ENCODE assay signal across 28 cellular contexts in genomic region chr19:43310221-43310620, GRCh38. TPM values are rescaled to one million over a fixed set of nuclear protein-coding genes. Genes with fewer than 3 reads are reported as not detected.
"Had no signal": no experiment of that assay in that cellular context is flagged by ENCODE, and none has a peak within 500 bp of the region (broad histone marks: within the 10 kb centered on the region; RNA-seq: fewer than 3 reads in every experiment).

No MANE protein-coding gene starts in this region.

- H3K4me1 ChIP-seq: breast epithelium had no signal

- H3K27me3 ChIP-seq: breast epithelium had no signal

- H3K27me3 Mint-ChIP-seq: activated CD4-positive, alpha-beta memory T cell treated with anti-CD3 and anti-CD28 coated beads, Interleukin-2, amount 10 ng/mL, durations not matched to agents 7 days and 5 days had no signal

- H3K4me3 ChIP-seq: breast epithelium had no signal

- H3K36me3 ChIP-seq: breast epithelium had no signal

- H3K36me3 Mint-ChIP-seq: activated naive CD4-positive, alpha-beta T cell treated with anti-CD3 and anti-CD28 coated beads, Interleukin-2, amount 50 U/mL, for 24 hours; T-cell had no signal

- H3K4me3 Mint-ChIP-seq: activated CD4-positive, alpha-beta memory T cell treated with anti-CD3 and anti-CD28 coated beads, Interleukin-2, amount 10 ng/mL, durations not matched to agents 7 days and 5 days; activated CD4-positive, alpha-beta T cell treated with anti-CD3 and anti-CD28 coated beads for 36 hours; activated naive CD4-positive, alpha-beta T cell treated with anti-CD3 and anti-CD28 coated beads, Interleukin-2, amount 50 U/mL, for 24 hours; T-cell had no signal

- H3K27ac Mint-ChIP-seq: activated CD4-positive, alpha-beta memory T cell treated with anti-CD3 and anti-CD28 coated beads, Interleukin-2, amount 10 ng/mL, durations not matched to agents 7 days and 5 days; activated CD4-positive, alpha-beta T cell treated with anti-CD3 and anti-CD28 coated beads for 36 hours; activated naive CD4-positive, alpha-beta T cell treated with anti-CD3 and anti-CD28 coated beads, Interleukin-2, amount 50 U/mL, for 24 hours; T-cell had no signal

- H3K27ac ChIP-seq: breast epithelium, VCaP had no signal

- DNase-seq: activated CD4-positive, alpha-beta memory T cell treated with anti-CD3 and anti-CD28 coated beads, Interleukin-2, amount 10 ng/mL, durations not matched to agents 7 days and 5 days; activated CD4-positive, alpha-beta T cell treated with anti-CD3 and anti-CD28 coated beads for 36 hours; activated CD4-positive, alpha-beta T cell treated with anti-CD3 and anti-CD28 coated beads, Interleukin-2, amount 50 U/mL, for 1 hour; activated naive CD4-positive, alpha-beta T cell; activated T-cell treated with anti-CD3 and anti-CD28 coated beads for 4 hours; activated T-cell treated with anti-CD3 and anti-CD28 coated beads, Interleukin-2, amount 50 U/mL, for 48 hours; aorta; central memory CD4-positive, alpha-beta T cell; Kasumi-1; NCI-H1092; NCI-H1417; NCI-H1930; NCI-H2171; NCI-H226; NCI-H526 treated with DMSO at 0.1 percent for 48 hours; RPMI8226; SHP77; T-cell; T-helper 2 cell; T1000 had no signal

- H3K9me3 Mint-ChIP-seq: activated CD4-positive, alpha-beta memory T cell treated with anti-CD3 and anti-CD28 coated beads, Interleukin-2, amount 10 ng/mL, durations not matched to agents 7 days and 5 days; activated naive CD4-positive, alpha-beta T cell treated with anti-CD3 and anti-CD28 coated beads, Interleukin-2, amount 50 U/mL, for 24 hours; T-cell had no signal

- H3K9me3 ChIP-seq: breast epithelium had no signal

- H3K4me1 Mint-ChIP-seq: activated CD4-positive, alpha-beta memory T cell treated with anti-CD3 and anti-CD28 coated beads, Interleukin-2, amount 10 ng/mL, durations not matched to agents 7 days and 5 days; activated CD4-positive, alpha-beta T cell treated with anti-CD3 and anti-CD28 coated beads for 36 hours; activated naive CD4-positive, alpha-beta T cell treated with anti-CD3 and anti-CD28 coated beads, Interleukin-2, amount 50 U/mL, for 24 hours; T-cell had no signal

- ATAC-seq: activated CD4-positive, alpha-beta T cell treated with anti-CD3 and anti-CD28 coated beads for 36 hours; Panc1; T-cell had no signal

RNA-seq across cellular contexts. Expression of gene PSG9, which starts 40.9 kb away (rescaled TPM):
- total RNA-seq: activated CD4-positive, alpha-beta memory T cell treated with anti-CD3 and anti-CD28 coated beads, Interleukin-2, amount 10 ng/mL, durations not matched to agents 7 days and 5 days; activated CD4-positive, alpha-beta T cell treated with anti-CD3 and anti-CD28 coated beads for 36 hours; activated CD8-positive, alpha-beta memory T cell treated with anti-CD3 and anti-CD28 coated beads for 36 hours; aorta; breast epithelium; NCI-H460; OCI-LY7; T-cell had no signal

RNA-seq across cellular contexts. Expression of gene CD177, which starts 43.3 kb away (rescaled TPM):
- total RNA-seq: activated CD4-positive, alpha-beta memory T cell treated with anti-CD3 and anti-CD28 coated beads, Interleukin-2, amount 10 ng/mL, durations not matched to agents 7 days and 5 days; activated CD4-positive, alpha-beta T cell treated with anti-CD3 and anti-CD28 coated beads for 36 hours; activated CD8-positive, alpha-beta memory T cell treated with anti-CD3 and anti-CD28 coated beads for 36 hours; NCI-H460; OCI-LY7; SK-MEL-5; T-cell had no signal
